Comparison of ENCODE assay signal across 9 cellular contexts in genomic region chr3:102057781-102058421, GRCh38.
A peak's percentile ranks its signal among the peaks of the same experiment; 100 is the strongest.
DNase-seq lines count a peak whose midpoint lies in the region; ATAC-seq lines count a peak whose summit lies in the region.
"Had no signal": no experiment of that assay in that cellular context is flagged by ENCODE, and none has a peak within 500 bp of the region (broad histone marks: within the 10 kb centered on the region; RNA-seq: fewer than 3 reads in every experiment).

No MANE protein-coding gene starts in this region.

- peak overlapping the region in 5 of 8 donors; percentile 48 to 78 (median 54) for H3K4me3 Mint-ChIP-seq in naive B cell

- H3K36me3 Mint-ChIP-seq in naive B cell, result no peaks in the 10 kb centered on the region

- ATAC-seq in GM18907 (IDR thresholded peaks at IDR 0.05; ENCODE audit: unreplicated experiment) (peak; percentile 74), GM21619 (IDR thresholded peaks at IDR 0.05; ENCODE audit: unreplicated experiment) (peak; percentile 76), HG03520 (IDR thresholded peaks at IDR 0.05; ENCODE audit: unreplicated experiment) (peak; percentile 82), naive B cell (ENCODE audit: low read depth in 2 of 2) (peak; percentile 97 to 98)

- DNase-seq in naive B cell, result peak; percentile 64
- no peak for DNase-seq in substantia nigra (lab: John Stamatoyannopoulos, UW)
- no peak for DNase-seq in NCI-H2029 treated with DMSO at 0.1 percent for 48 hours (lab: John Stamatoyannopoulos, UW)
- DNase-seq in activated CD8-positive, alpha-beta memory T cell treated with anti-CD3 and anti-CD28 coated beads, Interleukin-2, amount 50 U/mL, for 4 hours, result no peak
- DNase-seq: NCI-H510A treated with DMSO at 0.1 percent for 48 hours had no signal

- peaks cover 24 to 33% (median 33%) of the 10 kb centered on the region in 3 donors for H3K4me1 Mint-ChIP-seq in naive B cell

- peaks cover 0 to 10% (median 0%) of the 10 kb centered on the region in 7 donors for H3K9me3 Mint-ChIP-seq in naive B cell

- no peaks in the 10 kb centered on the region for H3K27me3 Mint-ChIP-seq in naive B cell

- peak overlapping the region; percentile 48 to 89 (median 64) for H3K27ac Mint-ChIP-seq in naive B cell

- H3K27ac ChIP-seq in substantia nigra (ENCODE audit: low read depth, low read length, poor library complexity, severe bottlenecking), result no peak overlapping the region
- H3K27ac ChIP-seq: epithelial cell of prostate had no signal
